In the genomic region with DNA sequence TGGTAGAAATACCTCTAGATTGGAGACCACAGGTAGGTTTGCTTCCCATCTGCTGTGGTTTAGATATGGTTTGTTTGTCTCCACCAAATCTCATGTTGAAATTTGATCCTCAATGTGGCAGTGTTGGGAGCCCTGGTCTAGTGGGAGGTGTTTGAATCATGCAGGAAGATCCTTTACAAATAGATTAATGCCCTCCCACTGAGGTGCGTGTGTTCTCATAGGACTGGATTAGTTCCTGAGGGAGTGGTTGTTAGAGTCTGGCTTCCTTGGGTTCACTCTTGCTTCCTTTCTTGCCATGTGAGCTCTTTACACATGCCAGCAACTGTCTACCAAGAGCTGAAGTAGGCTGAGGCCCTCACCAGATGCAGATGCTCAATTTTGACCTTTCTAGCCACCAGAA, we compare ENCODE assay signal across 16 cellular contexts.
DNase-seq lines count a peak whose midpoint lies in the region; ATAC-seq, FAIRE-seq and TF ChIP-seq lines count a peak whose summit lies in the region.
"Had no signal": no experiment of that assay in that cellular context is flagged by ENCODE, and none has a peak within 500 bp of the region (broad histone marks: within the 10 kb centered on the region; RNA-seq: fewer than 3 reads in every experiment).

No MANE protein-coding gene starts in this region.

- no TSS peak for BruUV-seq in A673 (replicated peaks; lab: Mats Ljungman, UMichigan)

- no peaks in the 10 kb centered on the region for H3K23me2 ChIP-seq in H1 (ENCODE audit: low read depth, low read length)

- H3K27me3 ChIP-seq in A673 (replicated peaks; ENCODE audit: insufficient read depth, low read depth, low read length, poor library complexity): no peaks in the 10 kb centered on the region
- H3K27me3 ChIP-seq in H1 (replicated peaks in 1 of 4; ENCODE audit: control insufficient read depth in 3 of 4, extremely low read depth in 1 of 4, insufficient read depth in 3 of 4, low read length in 3 of 4): no peaks in the 10 kb centered on the region

- H2BK5ac ChIP-seq in H1 (ENCODE audit: low read depth, low read length): no peak overlapping the region

- H4K91ac ChIP-seq in H1 (replicated peaks; ENCODE audit: insufficient read length, low read length): no peak overlapping the region

- no peak for TF ChIP-seq POLR2A in H1 (IDR thresholded peaks at IDR 0.05; ENCODE audit: control extremely low read depth in 1 of 2, low read depth in 2 of 2, low read length in 2 of 2)

- no peak overlapping the region for H2AK5ac ChIP-seq in H1 (ENCODE audit: low read depth, low read length)

- no peak for TF ChIP-seq EP300 in H1 (IDR thresholded peaks at IDR 0.05; ENCODE audit: borderline replicate concordance in 1 of 2, low read depth in 2 of 2, low read length in 2 of 2)

- no peak overlapping the region for H3K4ac ChIP-seq in H1 (replicated peaks; ENCODE audit: insufficient read length, low read depth, low read length)

- H3K9me3 ChIP-seq in A673 (ENCODE audit: low read depth, low read length, poor library complexity, severe bottlenecking): no peaks in the 10 kb centered on the region
- peaks cover 0 to 8% of the 10 kb centered on the region in 2 experiments; a peak in 1 of 4 replicates for H3K9me3 ChIP-seq in H1 (ENCODE audit: insufficient read depth in 2 of 2, low read depth in 1 of 2, low read length in 1 of 2)

- H3K9me3 Mint-ChIP-seq in stimulated activated effector memory CD8-positive, alpha-beta T cell treated with anti-CD3 and anti-CD28 coated beads, Interleukin-12 subunit alpha, Interleukin-12 subunit beta, amount 100 ng/mL, for 72 hours: peaks cover 5% of the 10 kb centered on the region
- H3K9me3 Mint-ChIP-seq in effector memory CD8-positive, alpha-beta T cell: peaks cover 3% of the 10 kb centered on the region in 2 donors

- H3K23ac ChIP-seq in H1 (ENCODE audit: insufficient read length): no peak overlapping the region

- ATAC-seq in stimulated activated effector memory CD8-positive, alpha-beta T cell treated with anti-CD3 and anti-CD28 coated beads, Interleukin-12 subunit alpha, Interleukin-12 subunit beta, amount 100 ng/mL, for 72 hours: no peak
- no peak for ATAC-seq in effector memory CD8-positive, alpha-beta T cell (replicated peaks)
- no peak for ATAC-seq in HG02885 (IDR thresholded peaks at IDR 0.05; ENCODE audit: poor library complexity, unreplicated experiment)
- ATAC-seq: HepG2 had no signal

- no peak overlapping the region for H3K4me3 ChIP-seq in A673 (ENCODE audit: low read depth, low read length, poor library complexity, severe bottlenecking)
- no peak overlapping the region for H3K4me3 ChIP-seq in H1 (ENCODE audit: extremely low read depth in 1 of 4, insufficient read depth in 2 of 4, low read depth in 3 of 4, low read length in 4 of 4)
- H3K4me3 ChIP-seq: PC-9 had no signal

- H3K9ac ChIP-seq in H1 (replicated peaks in 1 of 4; ENCODE audit: extremely low read depth in 1 of 4, low read depth in 3 of 4, low read length in 3 of 4): no peak overlapping the region

- TF ChIP-seq RAD21 in H1 (IDR thresholded peaks at IDR 0.05 in 1 of 2, conservative IDR thresholded peaks at IDR 0.05 in 1 of 2; ENCODE audit: low read depth in 2 of 2, low read length in 2 of 2): no peak

- POLR2A ChIA-PET in A673 (lab: Charles Lee; ENCODE audit: low non-redundant PET) (no interaction called here), H1 (lab: Charles Lee; ENCODE audit: partially characterized antibody) (no interaction called here)

- H4K20me1 ChIP-seq in H1 (replicated peaks in 1 of 2; ENCODE audit: control insufficient read depth in 1 of 2, insufficient read depth in 2 of 2, low read length in 2 of 2): no peaks in the 10 kb centered on the region

- whole genome bisulfite sequencing in H1 (ENCODE audit: extremely low coverage in 1 of 2, insufficient coverage in 1 of 2, insufficient read length in 1 of 2, insufficient replicate concordance in 2 of 2, low coverage in 1 of 2, low lambda C conversion rate in 2 of 2, missing lambda C conversion rate in 1 of 2), 2 experiments: 92% methylated on average over 1 of the region's 1 CpG; no CpG with 5 or more reads in 1 of the 2 experiments

- no peak overlapping the region for H2BK12ac ChIP-seq in H1 (ENCODE audit: low read depth, low read length)

- peak overlapping the region; percentile 66 for H2AFZ ChIP-seq in H1 (ENCODE audit: low read length)
- H2AFZ ChIP-seq: PC-9 had no signal

- no peak overlapping the region for H3K14ac ChIP-seq in H1 (ENCODE audit: insufficient read length)

- no peak for FAIRE-seq in H1 (lab: Jason Lieb, UNC)
- FAIRE-seq: HepG2 had no signal

- H3K36me3 ChIP-seq in A673 (ENCODE audit: insufficient read depth, low read length, poor library complexity, severe bottlenecking): no peaks in the 10 kb centered on the region
- H3K36me3 ChIP-seq in H1 (ENCODE audit: control insufficient read depth in 2 of 4, insufficient read depth in 4 of 4, low read length in 3 of 4): no peaks in the 10 kb centered on the region

- no peaks in the 10 kb centered on the region for H3K36me3 Mint-ChIP-seq in stimulated activated effector memory CD8-positive, alpha-beta T cell treated with anti-CD3 and anti-CD28 coated beads, Interleukin-12 subunit alpha, Interleukin-12 subunit beta, amount 100 ng/mL, for 72 hours
- no peaks in the 10 kb centered on the region for H3K36me3 Mint-ChIP-seq in effector memory CD8-positive, alpha-beta T cell (ENCODE audit: insufficient read depth)

- H3K79me2 ChIP-seq in H1 (ENCODE audit: control insufficient read depth in 1 of 2, insufficient read depth in 2 of 2, low read length in 2 of 2): no peaks in the 10 kb centered on the region

- no peak overlapping the region for H2BK120ac ChIP-seq in H1 (replicated peaks; ENCODE audit: low read depth, low read length)

- no peak overlapping the region for H3K18ac ChIP-seq in H1 (ENCODE audit: extremely low read depth, low read length)

- no peak overlapping the region for H4K8ac ChIP-seq in H1 (ENCODE audit: extremely low read depth, insufficient read depth, low read length)

- intact Hi-C loops in A673 (cut with micrococcal nuclease; ENCODE audit: unreplicated experiment): no loop called here

- TF ChIP-seq CTCF in A673 (conservative IDR thresholded peaks at IDR 0.05; ENCODE audit: low read depth, low read length) (no peak), H1 (IDR thresholded peaks at IDR 0.05; ENCODE audit: control extremely low read depth in 1 of 3, insufficient read depth in 1 of 3, low read depth in 1 of 3, low read length in 3 of 3) (no peak)

- no peak overlapping the region for H2BK20ac ChIP-seq in H1 (ENCODE audit: low read length)

- no peak overlapping the region for H3K4me2 ChIP-seq in H1 (ENCODE audit: insufficient read depth in 1 of 2, low read depth in 2 of 2, low read length in 2 of 2)
- H3K4me2 ChIP-seq: PC-9 had no signal

- H4K5ac ChIP-seq in H1 (ENCODE audit: insufficient read length, low read depth, low read length): no peak overlapping the region

- H3K4me1 Mint-ChIP-seq in stimulated activated effector memory CD8-positive, alpha-beta T cell treated with anti-CD3 and anti-CD28 coated beads, Interleukin-12 subunit alpha, Interleukin-12 subunit beta, amount 100 ng/mL, for 72 hours: no peaks in the 10 kb centered on the region
- no peaks in the 10 kb centered on the region for H3K4me1 Mint-ChIP-seq in effector memory CD8-positive, alpha-beta T cell (ENCODE audit: low read depth in 2 of 2)

- no peak overlapping the region for H3K27ac Mint-ChIP-seq in stimulated activated effector memory CD8-positive, alpha-beta T cell treated with anti-CD3 and anti-CD28 coated beads, Interleukin-12 subunit alpha, Interleukin-12 subunit beta, amount 100 ng/mL, for 72 hours
- no peak overlapping the region for H3K27ac Mint-ChIP-seq in effector memory CD8-positive, alpha-beta T cell
- H3K27ac Mint-ChIP-seq: T-helper 2 cell treated with Interferon-gamma antibody and Interleukin-4, amounts not matched to agents 5 μg/mL and 100 μg/mL, for 36 hours had no signal

- DNase-seq in A673 (ENCODE audit: low spot score): peak; percentile 7
- peak; percentile 70 for DNase-seq in DMS53 treated with DMSO at 0.1 percent for 48 hours (lab: John Stamatoyannopoulos, UW; ENCODE audit: unreplicated experiment)
- DNase-seq in NCI-H2107 (lab: John Stamatoyannopoulos, UW): peak; percentile 17
- DNase-seq in H1 (ENCODE audit: low read depth in 1 of 2, low spot score in 2 of 2): no peak
- DNase-seq in stimulated activated effector memory CD8-positive, alpha-beta T cell treated with anti-CD3 and anti-CD28 coated beads, Interleukin-12 subunit alpha, Interleukin-12 subunit beta, amount 100 ng/mL, for 72 hours (ENCODE audit: low spot score in 2 of 2): no peak
- DNase-seq in effector memory CD8-positive, alpha-beta T cell: no peak
- no peak for DNase-seq in NCI-H187 (lab: John Stamatoyannopoulos, UW)
- DNase-seq: DMS79 treated with DMSO at 0.1 percent for 48 hours, KG1, NCI-H1436, NCI-H524 treated with DMSO at 0.1 percent for 48 hours, PC-9, SW 1271 had no signal

- no peak overlapping the region for H2BK15ac ChIP-seq in H1 (ENCODE audit: low read length)

- H3K4me3 Mint-ChIP-seq in stimulated activated effector memory CD8-positive, alpha-beta T cell treated with anti-CD3 and anti-CD28 coated beads, Interleukin-12 subunit alpha, Interleukin-12 subunit beta, amount 100 ng/mL, for 72 hours: no peak overlapping the region
- no peak overlapping the region for H3K4me3 Mint-ChIP-seq in effector memory CD8-positive, alpha-beta T cell
- H3K4me3 Mint-ChIP-seq: T-helper 2 cell treated with Interferon-gamma antibody and Interleukin-4, amounts not matched to agents 5 μg/mL and 100 μg/mL, for 36 hours had no signal

- H3K27ac ChIP-seq in A673 (ENCODE audit: low read depth, low read length, poor library complexity, severe bottlenecking) (no peak overlapping the region), H1 (ENCODE audit: low read depth, low read length) (no peak overlapping the region)
- H3K27ac ChIP-seq: PC-9 had no signal

- H3K4me1 ChIP-seq in A673 (ENCODE audit: insufficient read depth, low read length, poor library complexity, severe bottlenecking) (no peaks in the 10 kb centered on the region), H1 (replicated peaks in 1 of 4; ENCODE audit: control insufficient read depth in 3 of 4, insufficient read depth in 4 of 4, low read length in 3 of 4) (peaks cover 0 to 3% (median 0%) of the 10 kb centered on the region in 4 experiments; a peak in 1 of 7 replicates)

- H3K27me3 Mint-ChIP-seq in effector memory CD8-positive, alpha-beta T cell: no peaks in the 10 kb centered on the region

- H3K79me1 ChIP-seq in H1 (ENCODE audit: low read depth, low read length): no peaks in the 10 kb centered on the region

- CTCF ChIA-PET in A673 (lab: Charles Lee): no interaction called here
- CTCF ChIA-PET in H1 (lab: Charles Lee; ENCODE audit: partially characterized antibody): interaction anchor here (0.8 kb wide), 1 partner anchor 198 kb away, joined by 3 read pairs; no protein-coding TSS in a partner anchor

- H3K56ac ChIP-seq in H1 (replicated peaks; ENCODE audit: insufficient read length, low read depth, low read length): no peak overlapping the region

TF ChIP-seq in H1, 55 proteins besides CTCF, POLR2A, EP300 and RAD21 (continues in another document):
- TF ChIP-seq SIX5 (IDR thresholded peaks at IDR 0.05; ENCODE audit: low read depth, low read length): no peak
- no peak for TF ChIP-seq CBX5 (IDR thresholded peaks at IDR 0.05; ENCODE audit: low read depth, low read length)
- TF ChIP-seq JUND (IDR thresholded peaks at IDR 0.05; ENCODE audit: low read length): no peak
- TF ChIP-seq BCL11A (IDR thresholded peaks at IDR 0.05; ENCODE audit: low read depth in 2 of 2, low read length in 2 of 2): no peak
- TF ChIP-seq EZH2 (IDR thresholded peaks at IDR 0.05; ENCODE audit: low read depth, low read length, severe bottlenecking): no peak

Comparison
In these comparisons a context has a peak if more than half of its experiments do, and no peak if none do; other contexts are left out.
1. DNase-seq: peak in A673 (single experiment), DMS53 treated with DMSO at 0.1 percent for 48 hours (single experiment) and NCI-H2107 (single experiment); none in H1 (0 of 2), stimulated activated effector memory CD8-positive, alpha-beta T cell treated with anti-CD3 and anti-CD28 coated beads, Interleukin-12 subunit alpha, Interleukin-12 subunit beta, amount 100 ng/mL, for 72 hours (0 of 2), effector memory CD8-positive, alpha-beta T cell (0 of 3) and NCI-H187 (0 of 2).